8 cellular contexts compared by ENCODE assay signal in genomic region chr1:235513495-235514366, GRCh38. TPM values are rescaled to one million over a fixed set of nuclear protein-coding genes. Genes with fewer than 3 reads are reported as not detected.
DNase-seq lines count a peak whose midpoint lies in the region; ATAC-seq, FAIRE-seq and TF ChIP-seq lines count a peak whose summit lies in the region.

No MANE protein-coding gene starts in this region.

- H3K79me1 ChIP-seq in H1 (ENCODE audit: low read depth, low read length): no peaks in the 10 kb centered on the region

- no peaks in the 10 kb centered on the region for H3K27me3 ChIP-seq in SK-N-SH (ENCODE audit: insufficient read depth)
- H3K27me3 ChIP-seq in H1 (replicated peaks in 1 of 4; ENCODE audit: control insufficient read depth in 3 of 4, extremely low read depth in 1 of 4, insufficient read depth in 3 of 4, low read length in 3 of 4): no peaks in the 10 kb centered on the region; a peak in 1 of 7 replicates

- TF ChIP-seq CTCF in SK-N-SH (IDR thresholded peaks at IDR 0.05): peak; percentile 96
- TF ChIP-seq CTCF in H1 (IDR thresholded peaks at IDR 0.05; ENCODE audit: control extremely low read depth in 1 of 3, insufficient read depth in 1 of 3, low read depth in 1 of 3, low read length in 3 of 3): peak in 2 of 3 experiments; percentile 76 to 81; a peak in 3 of 4 replicates

- no peak overlapping the region for H3K27ac ChIP-seq in SK-N-SH (ENCODE audit: low read depth in 2 of 2, low read length in 1 of 2)
- no peak overlapping the region for H3K27ac ChIP-seq in H1 (ENCODE audit: low read depth, low read length)

- no peak overlapping the region for H2BK12ac ChIP-seq in H1 (ENCODE audit: low read depth, low read length)

- H3K9ac ChIP-seq in SK-N-SH (no peak overlapping the region), H1 (replicated peaks in 1 of 4; ENCODE audit: extremely low read depth in 1 of 4, low read depth in 3 of 4, low read length in 3 of 4) (no peak overlapping the region)

- no peak overlapping the region for H2BK15ac ChIP-seq in H1 (ENCODE audit: low read length)

- no peak overlapping the region for H4K8ac ChIP-seq in H1 (ENCODE audit: extremely low read depth, insufficient read depth, low read length)

- TF ChIP-seq EP300 in SK-N-SH (IDR thresholded peaks at IDR 0.05; ENCODE audit: borderline replicate concordance in 1 of 2, low read depth in 1 of 2, low read length in 1 of 2): no peak; a peak in 1 of 4 replicates
- no peak for TF ChIP-seq EP300 in H1 (IDR thresholded peaks at IDR 0.05; ENCODE audit: borderline replicate concordance in 1 of 2, low read depth in 2 of 2, low read length in 2 of 2)

- no peak overlapping the region for H2AK5ac ChIP-seq in H1 (ENCODE audit: low read depth, low read length)

- H4K91ac ChIP-seq in H1 (replicated peaks; ENCODE audit: insufficient read length, low read length): no peak overlapping the region

- 39% methylated on average over 8 of the region's 8 CpGs for WGBS in SK-N-SH (ENCODE audit: low lambda C conversion rate)
- WGBS in H1 (ENCODE audit: extremely low coverage in 1 of 2, insufficient coverage in 1 of 2, insufficient read length in 1 of 2, insufficient replicate concordance in 2 of 2, low coverage in 1 of 2, low lambda C conversion rate in 2 of 2, missing lambda C conversion rate in 1 of 2), 2 experiments: 54 to 100% methylated on average over 1 to 8 of the region's 8 CpGs

- FAIRE-seq in H1 (lab: Jason Lieb, UNC): peak; percentile 89

- CTCF ChIA-PET in SK-N-SH (lab: Yijun Ruan, JAX) (interaction anchor here (0.6 to 6.1 kb wide), 36 partner anchors 9 to 889 kb away, joined by 3 to 65 read pairs (median 4); partner anchors contain the start of gene B3GALNT2), H1 (lab: Charles Lee; ENCODE audit: partially characterized antibody) (interaction anchor here (0.6 to 2.0 kb wide), 32 partner anchors 9 to 1179 kb away, joined by 3 to 14 read pairs (median 4); partner anchors contain the start of gene B3GALNT2)

- H3K9me3 ChIP-seq in SK-N-SH (no peaks in the 10 kb centered on the region), H1 (ENCODE audit: insufficient read depth in 2 of 2, low read depth in 1 of 2, low read length in 1 of 2) (no peaks in the 10 kb centered on the region)

- H3F3A ChIP-seq in SK-N-SH (replicated peaks; ENCODE audit: insufficient read depth): no peaks in the 10 kb centered on the region

- no peak for ATAC-seq in HG02763 (IDR thresholded peaks at IDR 0.05; ENCODE audit: unreplicated experiment)
- ATAC-seq in HG02759 (IDR thresholded peaks at IDR 0.05; ENCODE audit: unreplicated experiment): no peak

- no peaks in the 10 kb centered on the region for H3K23me2 ChIP-seq in H1 (ENCODE audit: low read depth, low read length)

- H3K4ac ChIP-seq in H1 (replicated peaks; ENCODE audit: insufficient read length, low read depth, low read length): no peak overlapping the region

- H3K4me2 ChIP-seq in SK-N-SH (no peak overlapping the region), H1 (ENCODE audit: insufficient read depth in 1 of 2, low read depth in 2 of 2, low read length in 2 of 2) (no peak overlapping the region)

- peak; percentile 92 for TF ChIP-seq RAD21 in SK-N-SH (IDR thresholded peaks at IDR 0.05; ENCODE audit: low read length)
- peak; percentile 86 to 90 for TF ChIP-seq RAD21 in H1 (IDR thresholded peaks at IDR 0.05 in 1 of 2, conservative IDR thresholded peaks at IDR 0.05 in 1 of 2; ENCODE audit: low read depth in 2 of 2, low read length in 2 of 2)

- no peaks in the 10 kb centered on the region for H3K36me3 ChIP-seq in SK-N-SH (replicated peaks in 1 of 2; ENCODE audit: control insufficient read depth in 1 of 2, insufficient read depth in 2 of 2, low read length in 1 of 2)
- H3K36me3 ChIP-seq in H1 (ENCODE audit: control insufficient read depth in 2 of 4, insufficient read depth in 4 of 4, low read length in 3 of 4): no peaks in the 10 kb centered on the region

- H3K79me2 ChIP-seq in SK-N-SH (ENCODE audit: insufficient read depth) (no peaks in the 10 kb centered on the region), H1 (ENCODE audit: control insufficient read depth in 1 of 2, insufficient read depth in 2 of 2, low read length in 2 of 2) (no peaks in the 10 kb centered on the region)

- no peak overlapping the region for H3K14ac ChIP-seq in H1 (ENCODE audit: insufficient read length)

- no peak overlapping the region for H3K18ac ChIP-seq in H1 (ENCODE audit: extremely low read depth, low read length)

- TF ChIP-seq POLR2A in H1 (IDR thresholded peaks at IDR 0.05; ENCODE audit: control extremely low read depth in 1 of 2, low read depth in 2 of 2, low read length in 2 of 2): no peak

- peak; percentile 76 for DNase-seq in A172 (ENCODE audit: low spot score)
- DNase-seq in Daoy (ENCODE audit: low read depth): peak; percentile 54
- peak; percentile 60 for DNase-seq in NCI-H1048 (lab: John Stamatoyannopoulos, UW)
- peak; percentile 55 for DNase-seq in SK-N-SH
- DNase-seq in H1 (ENCODE audit: low read depth in 1 of 2, low spot score in 2 of 2): no peak
- DNase-seq in myocyte (ENCODE audit: low read depth): peak; percentile 81

- no peak overlapping the region for H2BK120ac ChIP-seq in H1 (replicated peaks; ENCODE audit: low read depth, low read length)

- H3K23ac ChIP-seq in H1 (ENCODE audit: insufficient read length): no peak overlapping the region

- POLR2A ChIA-PET in SK-N-SH (lab: Yijun Ruan, JAX) (no interaction called here), H1 (lab: Charles Lee; ENCODE audit: partially characterized antibody) (interaction anchor here (1.0 kb wide), 2 partner anchors 9 to 135 kb away, joined by 3 to 5 read pairs; partner anchors contain the start of genes B3GALNT2 and GNG4)

- H4K5ac ChIP-seq in H1 (ENCODE audit: insufficient read length, low read depth, low read length): no peak overlapping the region

- H3K4me1 ChIP-seq in SK-N-SH (ENCODE audit: control insufficient read depth in 1 of 2, insufficient read depth in 2 of 2, low read depth in 1 of 2, low read length in 1 of 2) (no peaks in the 10 kb centered on the region), H1 (replicated peaks in 1 of 4; ENCODE audit: control insufficient read depth in 3 of 4, insufficient read depth in 4 of 4, low read length in 3 of 4) (peaks cover 0 to 3% (median 2%) of the 10 kb centered on the region in 4 experiments; a peak in 2 of 7 replicates)

- H2BK5ac ChIP-seq in H1 (ENCODE audit: low read depth, low read length): no peak overlapping the region

- H3K4me3 ChIP-seq in SK-N-SH (ENCODE audit: low read depth in 2 of 2, low read length in 1 of 2) (peak overlapping the region in 1 of 2 experiments; percentile 28; a peak in 1 of 4 replicates), H1 (ENCODE audit: extremely low read depth in 1 of 4, insufficient read depth in 2 of 4, low read depth in 3 of 4, low read length in 4 of 4) (no peak overlapping the region)

- H2BK20ac ChIP-seq in H1 (ENCODE audit: low read length): no peak overlapping the region

- H2AFZ ChIP-seq in SK-N-SH (ENCODE audit: low read depth) (no peak overlapping the region), H1 (ENCODE audit: low read length) (no peak overlapping the region)

- H3K9me2 ChIP-seq in SK-N-SH: no peaks in the 10 kb centered on the region

- no peaks in the 10 kb centered on the region for H4K20me1 ChIP-seq in SK-N-SH (ENCODE audit: insufficient read depth)
- H4K20me1 ChIP-seq in H1 (replicated peaks in 1 of 2; ENCODE audit: control insufficient read depth in 1 of 2, insufficient read depth in 2 of 2, low read length in 2 of 2): no peaks in the 10 kb centered on the region

- no peak overlapping the region for H3K56ac ChIP-seq in H1 (replicated peaks; ENCODE audit: insufficient read length, low read depth, low read length)

TF ChIP-seq in SK-N-SH, 30 proteins besides CTCF, POLR2A, EP300 and RAD21 (continues in another document):
- TF ChIP-seq TEAD4 (IDR thresholded peaks at IDR 0.05; ENCODE audit: borderline replicate concordance, insufficient read depth) (no peak), MAX (IDR thresholded peaks at IDR 0.05; ENCODE audit: low read depth) (0 out of 2 replicates have a peak, but pooled peaks have one; percentile 21), SIN3A (IDR thresholded peaks at IDR 0.05; ENCODE audit: borderline replicate concordance, low read depth, low read length) (no peak), MXI1 (IDR thresholded peaks at IDR 0.05; ENCODE audit: low read depth, low read length) (no peak; the same call in 1 of the 2 replicates), TAF1 (IDR thresholded peaks at IDR 0.05; ENCODE audit: borderline replicate concordance, low read depth, low read length) (no peak)

TF ChIP-seq in H1, 55 proteins besides CTCF, POLR2A, EP300 and RAD21 (continues in another document):
- TF ChIP-seq POLR2AphosphoS5 (IDR thresholded peaks at IDR 0.05; ENCODE audit: low read depth, low read length) (no peak), SIRT6 (IDR thresholded peaks at IDR 0.05; ENCODE audit: low read length) (no peak), SP1 (IDR thresholded peaks at IDR 0.05; ENCODE audit: low read depth, low read length) (no peak), TCF12 (IDR thresholded peaks at IDR 0.05; ENCODE audit: low read depth, low read length) (no peak), CEBPB (IDR thresholded peaks at IDR 0.05; ENCODE audit: low read depth, low read length) (no peak), MAX (IDR thresholded peaks at IDR 0.05) (no peak), SIX5 (IDR thresholded peaks at IDR 0.05; ENCODE audit: low read depth, low read length) (no peak), SRF (IDR thresholded peaks at IDR 0.05; ENCODE audit: low read depth, low read length) (no peak), YY1 (IDR thresholded peaks at IDR 0.05; ENCODE audit: low read depth, low read length) (no peak), JUN (IDR thresholded peaks at IDR 0.05; ENCODE audit: low read depth, low read length) (no peak)

RNA-seq across cellular contexts. Expression of gene B3GALNT2, which starts 9.5 kb away (rescaled TPM):
- 32.0 and 56.6 TPM in 2 replicates for total RNA-seq in A172 (2014; rRNA removed; shearing (Covaris generic))
- 30.0 and 31.9 TPM in 2 replicates for total RNA-seq in Daoy (2014; rRNA removed; shearing (Covaris generic))
- polyA plus RNA-seq in SK-N-SH (2012; rRNA removed): 15.5 and 21.8 TPM in 2 replicates
- polyA plus RNA-seq in SK-N-SH (2012; cell fraction: cytosol; rRNA removed): 20.5 and 21.0 TPM in 2 replicates
- 13.1 and 23.9 TPM in 2 replicates for polyA plus RNA-seq in SK-N-SH (2012; cell fraction: nucleus; rRNA removed)
- total RNA-seq in H1 (2021; fragmentation: NEBNext Ultra II Directional; extraction: Animal tissue kit (Norgen Biotek cat#: 25700)): 36.4 and 39.4 TPM in 2 replicates
- 12.2 and 15.4 TPM in 2 replicates for polyA plus RNA-seq in H1 (2011; rRNA removed)
- polyA plus RNA-seq in H1 (2011; cell fraction: cytosol; rRNA removed): 19.8 TPM
- polyA plus RNA-seq in H1 (2011; cell fraction: nucleus; rRNA removed): 13.4 TPM
- 19.5 to 23.5 TPM (median 21.5 TPM) in 4 replicates for polyA plus RNA-seq in H1 (2012, experiment 1 of 2)
- polyA plus RNA-seq in H1 (2012, experiment 2 of 2): 1.5 TPM
- polyA plus RNA-seq in H1 (2013, experiment 1 of 2): 21.8 TPM
- 22.8 TPM for polyA plus RNA-seq in H1 (2013, experiment 2 of 2)
- 58.9 and 70.8 TPM in 2 replicates for polyA minus RNA-seq in H1 (2011; rRNA and poly(A)+ RNA removed)
- polyA minus RNA-seq in H1 (2011; cell fraction: cytosol; rRNA and poly(A)+ RNA removed): 30.5 TPM
- 40.8 TPM for polyA minus RNA-seq in H1 (2011; cell fraction: nucleus; rRNA and poly(A)+ RNA removed)
- 28.2 and 33.2 TPM in 2 replicates for total RNA-seq in myocyte
- 16.9 TPM for polyA plus RNA-seq in myocyte (2012)

Comparison
In these comparisons a context has a peak if more than half of its experiments do, and no peak if none do; other contexts are left out.
1. DNase-seq: peak in A172 (single experiment), Daoy (single experiment), NCI-H1048 (single experiment), SK-N-SH (single experiment) and myocyte (single experiment); none in H1 (0 of 2).